In genomic region chr19:47725759-47726401, GRCh38 we compare ENCODE assay signal across 1 cellular context.
TF ChIP-seq lines count a peak whose summit lies in the region.

No MANE protein-coding gene starts in this region.

TF ChIP-seq in H1, 55 proteins besides CTCF, POLR2A, EP300 and RAD21:
- no peak for TF ChIP-seq PHF8 (conservative IDR thresholded peaks at IDR 0.05; ENCODE audit: low read depth, low read length)
- 0 out of 2 replicates have a peak, but pooled peaks have one; percentile 12 for TF ChIP-seq CEBPB (IDR thresholded peaks at IDR 0.05; ENCODE audit: low read depth, low read length)
